Comparison of ENCODE assay signal across 15 cellular contexts in genomic region chr3:193764959-193765358, GRCh38.
"Had no signal": no experiment of that assay in that cellular context is flagged by ENCODE, and none has a peak within 500 bp of the region (broad histone marks: within the 10 kb centered on the region; RNA-seq: fewer than 3 reads in every experiment).

No MANE protein-coding gene starts in this region.

- DNase-seq: colonic mucosa; dermis blood vessel endothelial cell; hippocampal formation; left colon; left ventricle myocardium superior; mesenchymal stem cell; midbrain; naive B cell; stimulated activated naive CD4-positive, alpha-beta T cell; stomach; substantia nigra; trophoblast cell had no signal

- H3K4me3 ChIP-seq: colonic mucosa, lung, skin epidermis, stomach had no signal

- H3K4me1 ChIP-seq: colonic mucosa, stomach had no signal

- H3K36me3 ChIP-seq: colonic mucosa, stomach had no signal

- H3K27me3 ChIP-seq: colonic mucosa, stomach had no signal

- H3K9me3 ChIP-seq: colonic mucosa, stomach had no signal

- ATAC-seq: left colon, left ventricle myocardium superior, sciatic nerve had no signal

- H3K27ac ChIP-seq: colonic mucosa, skin epidermis, stomach had no signal
